Comparison of ENCODE assay signal across 13 cellular contexts in genomic region chr6:162056745-162057144, GRCh38.
DNase-seq lines count a peak whose midpoint lies in the region; ATAC-seq and TF ChIP-seq lines count a peak whose summit lies in the region.
"Had no signal": no experiment of that assay in that cellular context is flagged by ENCODE, and none has a peak within 500 bp of the region (broad histone marks: within the 10 kb centered on the region; RNA-seq: fewer than 3 reads in every experiment).

No MANE protein-coding gene starts in this region.

- intact Hi-C loops in thyroid gland (cut with DNase I), result no loop called here

- no peaks in the 10 kb centered on the region for H3K27me3 Mint-ChIP-seq in T-helper 17 cell
- H3K27me3 Mint-ChIP-seq: activated naive CD4-positive, alpha-beta T cell treated with anti-CD3 and anti-CD28 coated beads, Interleukin-2, amount 50 U/mL, for 24 hours had no signal

- H3K9me3 ChIP-seq in thyroid gland, result no peaks in the 10 kb centered on the region
- no peaks in the 10 kb centered on the region for H3K9me3 ChIP-seq in T-helper 17 cell (ENCODE audit: control insufficient read depth, low read length, poor library complexity, severe bottlenecking)

- H3K27me3 ChIP-seq in thyroid gland, result no peaks in the 10 kb centered on the region

- H3K27ac Mint-ChIP-seq in T-helper 17 cell, result no peak overlapping the region
- H3K27ac Mint-ChIP-seq: activated naive CD4-positive, alpha-beta T cell treated with anti-CD3 and anti-CD28 coated beads, Interleukin-2, amount 50 U/mL, for 24 hours had no signal

- no peak for ATAC-seq in T-helper 17 cell
- ATAC-seq in GM21529 (IDR thresholded peaks at IDR 0.05; ENCODE audit: unreplicated experiment), result no peak

- H3K36me3 Mint-ChIP-seq in T-helper 17 cell (ENCODE audit: low read depth), result peaks cover 2% of the 10 kb centered on the region

- no peak overlapping the region for H3K4me3 ChIP-seq in astrocyte of the cerebellum (ENCODE audit: low read depth, low read length)
- H3K4me3 ChIP-seq in thyroid gland (replicated peaks in 1 of 3), result no peak overlapping the region
- H3K4me3 ChIP-seq: lung, SK-N-MC had no signal

- 18 to 23% methylated on average over 8 of the region's 8 CpGs for WGBS in thyroid gland, 2 donors

- no peak for TF ChIP-seq CTCF in astrocyte of the cerebellum (IDR thresholded peaks at IDR 0.05; ENCODE audit: low read depth, low read length, missing control alignments)
- no peak for TF ChIP-seq CTCF in thyroid gland (IDR thresholded peaks at IDR 0.05)

- H3K27ac ChIP-seq in thyroid gland, result no peak overlapping the region
- H3K27ac ChIP-seq: SK-N-MC had no signal

- TF ChIP-seq POLR2A in thyroid gland (IDR thresholded peaks at IDR 0.05), result no peak

- H3K4me3 Mint-ChIP-seq in T-helper 17 cell, result no peak overlapping the region
- H3K4me3 Mint-ChIP-seq: activated naive CD4-positive, alpha-beta T cell treated with anti-CD3 and anti-CD28 coated beads, Interleukin-2, amount 50 U/mL, for 24 hours had no signal

- in situ Hi-C loops in astrocyte of the cerebellum (cut with HindIII; ENCODE audit: low sequenced_read_pairs), result no loop called here

- no peaks in the 10 kb centered on the region for H3K4me1 Mint-ChIP-seq in T-helper 17 cell
- H3K4me1 Mint-ChIP-seq: activated naive CD4-positive, alpha-beta T cell treated with anti-CD3 and anti-CD28 coated beads, Interleukin-2, amount 50 U/mL, for 24 hours had no signal

- H3K4me1 ChIP-seq in thyroid gland, result no peaks in the 10 kb centered on the region

- DNase-seq in NCI-H82 (lab: John Stamatoyannopoulos, UW) (peak; percentile 5), NCI-H82 treated with DMSO at 0.1 percent for 48 hours (lab: John Stamatoyannopoulos, UW; ENCODE audit: unreplicated experiment) (no peak), astrocyte of the cerebellum (ENCODE audit: low read depth) (peak; percentile 16), iPS DF 19.7 (ENCODE audit: low read depth, low spot score) (peak; percentile 33), thyroid gland (peak; percentile 34 to 55), T-helper 17 cell (no peak), cortex of kidney (lab: John Stamatoyannopoulos, UW) (no peak)
- DNase-seq: activated CD4-positive, alpha-beta T cell treated with anti-CD3 and anti-CD28 coated beads, Interleukin-2, amount 50 U/mL, for 48 hours; NCI-H2029 had no signal

- no peaks in the 10 kb centered on the region for H3K36me3 ChIP-seq in thyroid gland

Comparison
In these comparisons a context has a peak if more than half of its experiments do, and no peak if none do; other contexts are left out.
1. DNase-seq: peak in NCI-H82 (single experiment), astrocyte of the cerebellum (single experiment), iPS DF 19.7 (single experiment) and thyroid gland (2 of 2); none in NCI-H82 treated with DMSO at 0.1 percent for 48 hours (single experiment), T-helper 17 cell (0 of 3) and cortex of kidney (single experiment).